15 cellular contexts compared by ENCODE assay signal in the genomic region with DNA sequence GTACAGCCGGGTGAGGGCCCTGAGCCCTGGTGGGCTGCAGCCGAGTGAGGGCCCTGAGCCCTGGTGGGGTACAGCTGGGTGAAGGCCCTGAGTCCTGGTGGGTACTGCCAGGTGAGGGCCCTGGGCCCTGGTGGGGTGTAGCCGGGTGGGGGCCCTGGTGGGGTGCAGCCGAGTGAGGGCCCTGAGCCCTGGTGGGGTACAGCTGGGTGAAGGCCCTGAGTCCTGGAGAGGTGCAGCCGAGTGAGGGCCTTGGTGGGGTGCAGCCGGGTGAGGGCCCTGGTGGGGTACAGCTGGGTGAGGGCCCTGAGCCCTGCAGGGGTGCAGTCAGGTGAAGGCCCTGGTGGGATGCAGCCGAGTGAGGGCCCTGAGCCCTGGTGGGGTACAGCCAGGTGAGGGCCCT. TPM values are rescaled to one million over a fixed set of nuclear protein-coding genes. Genes with fewer than 3 reads are reported as not detected.
DNase-seq lines count a peak whose midpoint lies in the region; ATAC-seq and TF ChIP-seq lines count a peak whose summit lies in the region.
"Had no signal": no experiment of that assay in that cellular context is flagged by ENCODE, and none has a peak within 500 bp of the region (broad histone marks: within the 10 kb centered on the region; RNA-seq: fewer than 3 reads in every experiment).

No MANE protein-coding gene starts in this region.

- H3K36me3 Mint-ChIP-seq in stimulated activated effector memory CD8-positive, alpha-beta T cell treated with anti-CD3 and anti-CD28 coated beads, Interleukin-12 subunit alpha, Interleukin-12 subunit beta, amount 100 ng/mL, for 72 hours, result peaks cover 85% of the 10 kb centered on the region
- H3K36me3 Mint-ChIP-seq in activated T-cell treated with anti-CD3 and anti-CD28 coated beads, Interleukin-2, amount 50 U/mL, for 24 hours (ENCODE audit: low read depth), result peaks cover 85% of the 10 kb centered on the region
- peaks cover 45% of the 10 kb centered on the region for H3K36me3 Mint-ChIP-seq in T-helper 2 cell treated with Interferon-gamma antibody and Interleukin-4, amounts not matched to agents 5 μg/mL and 100 μg/mL, for 36 hours (ENCODE audit: low read depth)

- H3K4me1 ChIP-seq in lower lobe of right lung, result no peaks in the 10 kb centered on the region
- H3K4me1 ChIP-seq: Caco-2 had no signal

- ATAC-seq in esophagus mucosa (peak; percentile 9), lower lobe of right lung (peak; percentile 7 to 12), GM18498 (IDR thresholded peaks at IDR 0.05; ENCODE audit: unreplicated experiment) (no peak), GM19397 (IDR thresholded peaks at IDR 0.05; ENCODE audit: unreplicated experiment) (no peak)
- peak; percentile 32 for ATAC-seq in stimulated activated effector memory CD8-positive, alpha-beta T cell treated with anti-CD3 and anti-CD28 coated beads, Interleukin-12 subunit alpha, Interleukin-12 subunit beta, amount 100 ng/mL, for 72 hours

- no peaks in the 10 kb centered on the region for H3K27me3 ChIP-seq in lower lobe of right lung (ENCODE audit: low read depth)

- no peaks in the 10 kb centered on the region for H3K9me3 Mint-ChIP-seq in stimulated activated effector memory CD8-positive, alpha-beta T cell treated with anti-CD3 and anti-CD28 coated beads, Interleukin-12 subunit alpha, Interleukin-12 subunit beta, amount 100 ng/mL, for 72 hours
- H3K9me3 Mint-ChIP-seq in activated T-cell treated with anti-CD3 and anti-CD28 coated beads, Interleukin-2, amount 50 U/mL, for 24 hours, result no peaks in the 10 kb centered on the region
- no peaks in the 10 kb centered on the region for H3K9me3 Mint-ChIP-seq in T-helper 2 cell treated with Interferon-gamma antibody and Interleukin-4, amounts not matched to agents 5 μg/mL and 100 μg/mL, for 36 hours
- H3K9me3 Mint-ChIP-seq: CD4-positive, alpha-beta T cell; IgD-negative memory B cell had no signal

- H3K4me3 ChIP-seq in lower lobe of right lung, result no peak overlapping the region

- H3K27me3 Mint-ChIP-seq in activated T-cell treated with anti-CD3 and anti-CD28 coated beads, Interleukin-2, amount 50 U/mL, for 24 hours, result no peaks in the 10 kb centered on the region
- no peaks in the 10 kb centered on the region for H3K27me3 Mint-ChIP-seq in T-helper 2 cell treated with Interferon-gamma antibody and Interleukin-4, amounts not matched to agents 5 μg/mL and 100 μg/mL, for 36 hours (ENCODE audit: low read depth)
- H3K27me3 Mint-ChIP-seq: CD4-positive, alpha-beta T cell; IgD-negative memory B cell had no signal

- H3K27ac ChIP-seq in lower lobe of right lung, result no peak overlapping the region
- H3K27ac ChIP-seq: C4-2B had no signal

- H3K36me3 ChIP-seq in lower lobe of right lung, result peaks cover 95% of the 10 kb centered on the region

- intact Hi-C loops in lower lobe of right lung (cut with DNase I), result no loop called here

- H3K4me1 Mint-ChIP-seq in stimulated activated effector memory CD8-positive, alpha-beta T cell treated with anti-CD3 and anti-CD28 coated beads, Interleukin-12 subunit alpha, Interleukin-12 subunit beta, amount 100 ng/mL, for 72 hours, result peaks cover 6% of the 10 kb centered on the region
- H3K4me1 Mint-ChIP-seq in activated T-cell treated with anti-CD3 and anti-CD28 coated beads, Interleukin-2, amount 50 U/mL, for 24 hours (ENCODE audit: low read depth), result no peaks in the 10 kb centered on the region
- H3K4me1 Mint-ChIP-seq in T-helper 2 cell treated with Interferon-gamma antibody and Interleukin-4, amounts not matched to agents 5 μg/mL and 100 μg/mL, for 36 hours (ENCODE audit: low read depth), result peaks cover 4% of the 10 kb centered on the region
- H3K4me1 Mint-ChIP-seq: IgD-negative memory B cell had no signal

- DNase-seq in lower lobe of right lung, result peak; percentile 34
- DNase-seq in stimulated activated effector memory CD8-positive, alpha-beta T cell treated with anti-CD3 and anti-CD28 coated beads, Interleukin-12 subunit alpha, Interleukin-12 subunit beta, amount 100 ng/mL, for 72 hours (ENCODE audit: low spot score in 2 of 2), result no peak
- no peak for DNase-seq in activated T-cell treated with anti-CD3 and anti-CD28 coated beads, Interleukin-2, amount 50 U/mL, for 24 hours
- no peak for DNase-seq in T-helper 2 cell treated with Interferon-gamma antibody and Interleukin-4, amounts not matched to agents 5 μg/mL and 100 μg/mL, for 36 hours (ENCODE audit: low spot score)
- DNase-seq: ACHN; Caco-2; CD4-positive, alpha-beta T cell; GOT3; H7; HFFc6 had no signal

- no peaks in the 10 kb centered on the region for H3K9me3 ChIP-seq in lower lobe of right lung
- H3K9me3 ChIP-seq: Caco-2 had no signal

- no peak overlapping the region for H3K27ac Mint-ChIP-seq in stimulated activated effector memory CD8-positive, alpha-beta T cell treated with anti-CD3 and anti-CD28 coated beads, Interleukin-12 subunit alpha, Interleukin-12 subunit beta, amount 100 ng/mL, for 72 hours
- no peak overlapping the region for H3K27ac Mint-ChIP-seq in activated T-cell treated with anti-CD3 and anti-CD28 coated beads, Interleukin-2, amount 50 U/mL, for 24 hours
- no peak overlapping the region for H3K27ac Mint-ChIP-seq in T-helper 2 cell treated with Interferon-gamma antibody and Interleukin-4, amounts not matched to agents 5 μg/mL and 100 μg/mL, for 36 hours
- H3K27ac Mint-ChIP-seq: CD4-positive, alpha-beta T cell; HFFc6; IgD-negative memory B cell had no signal

- TF ChIP-seq CTCF in lower lobe of right lung (IDR thresholded peaks at IDR 0.05), result no peak

- H3K4me3 Mint-ChIP-seq in stimulated activated effector memory CD8-positive, alpha-beta T cell treated with anti-CD3 and anti-CD28 coated beads, Interleukin-12 subunit alpha, Interleukin-12 subunit beta, amount 100 ng/mL, for 72 hours, result no peak overlapping the region
- no peak overlapping the region for H3K4me3 Mint-ChIP-seq in activated T-cell treated with anti-CD3 and anti-CD28 coated beads, Interleukin-2, amount 50 U/mL, for 24 hours
- no peak overlapping the region for H3K4me3 Mint-ChIP-seq in T-helper 2 cell treated with Interferon-gamma antibody and Interleukin-4, amounts not matched to agents 5 μg/mL and 100 μg/mL, for 36 hours
- H3K4me3 Mint-ChIP-seq: CD4-positive, alpha-beta T cell; HFFc6; IgD-negative memory B cell had no signal

RNA-seq across cellular contexts. Expression of gene CTDP1, which starts 37.5 kb away (rescaled TPM):
- 10.7 TPM for total RNA-seq in esophagus mucosa
- 25.2 TPM for total RNA-seq in lower lobe of right lung

Comparison
In these comparisons a context has a peak if more than half of its experiments do, and no peak if none do; other contexts are left out.
1. ATAC-seq: peak in esophagus mucosa (single experiment), lower lobe of right lung (2 of 2) and stimulated activated effector memory CD8-positive, alpha-beta T cell treated with anti-CD3 and anti-CD28 coated beads, Interleukin-12 subunit alpha, Interleukin-12 subunit beta, amount 100 ng/mL, for 72 hours (single experiment); none in GM18498 (single experiment) and GM19397 (single experiment).